In the genomic region with DNA sequence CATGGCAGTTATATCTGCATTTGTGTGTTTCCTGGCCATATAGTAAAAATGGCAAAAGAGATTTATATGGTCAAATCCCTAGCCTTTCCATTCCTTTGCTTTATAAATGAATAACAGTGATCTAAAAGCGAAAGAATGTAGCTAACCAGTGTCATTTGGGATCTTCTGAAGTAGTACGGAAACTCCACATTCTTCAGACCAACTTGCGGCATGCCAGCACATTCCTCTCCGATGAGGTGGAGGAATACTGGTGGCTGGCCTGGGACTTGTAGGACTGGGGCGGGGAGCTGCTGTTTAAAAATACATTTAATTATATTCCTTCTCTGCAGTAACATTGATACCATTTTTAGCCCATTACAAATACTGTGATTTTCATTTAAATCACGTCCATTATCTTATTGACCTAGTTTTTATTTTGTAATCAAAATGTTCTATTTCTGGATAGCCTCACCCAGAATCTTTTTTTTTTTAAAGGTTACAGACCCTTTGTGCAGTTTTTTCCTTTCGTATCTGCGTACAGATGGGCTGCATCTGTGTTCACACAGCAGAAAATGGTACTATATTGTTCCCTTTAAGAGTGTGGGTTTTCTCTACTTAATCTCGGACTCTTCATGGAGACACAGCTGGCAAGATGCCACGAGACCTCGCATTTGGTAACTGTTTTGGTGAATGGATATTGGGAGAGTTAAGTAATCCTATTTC, we compare ENCODE assay signal across 9 cellular contexts.
DNase-seq lines count a peak whose midpoint lies in the region; ATAC-seq and TF ChIP-seq lines count a peak whose summit lies in the region.
"Had no signal": no experiment of that assay in that cellular context is flagged by ENCODE, and none has a peak within 500 bp of the region (broad histone marks: within the 10 kb centered on the region; RNA-seq: fewer than 3 reads in every experiment).

No MANE protein-coding gene starts in this region.

- H3K36me3 ChIP-seq in psoas muscle (ENCODE audit: insufficient read depth in 1 of 2, low read depth in 1 of 2), result no peaks in the 10 kb centered on the region

- ATAC-seq in WTC11, result peak; percentile 98
- ATAC-seq in psoas muscle, result peak; percentile 73 to 79 (median 76)
- ATAC-seq in GM18520 (IDR thresholded peaks at IDR 0.05; ENCODE audit: unreplicated experiment), result no peak
- ATAC-seq in activated naive CD8-positive, alpha-beta T cell treated with anti-CD3 and anti-CD28 coated beads, Interleukin-2, amount 50 U/mL, for 24 hours, result no peak
- ATAC-seq in GM19351 (IDR thresholded peaks at IDR 0.05; ENCODE audit: unreplicated experiment), result no peak

- POLR2A ChIA-PET in WTC11 (lab: Charles Lee), result interaction anchor here (1.1 kb wide), 1 partner anchor 87 kb away, joined by 3 read pairs; no protein-coding TSS in a partner anchor

- peak overlapping the region; percentile 88 for H3K27ac ChIP-seq in psoas muscle

- H3K4me3 Mint-ChIP-seq in WTC11, result no peak overlapping the region
- H3K4me3 Mint-ChIP-seq in activated naive CD8-positive, alpha-beta T cell treated with anti-CD3 and anti-CD28 coated beads, Interleukin-2, amount 50 U/mL, for 24 hours, result no peak overlapping the region

- no peaks in the 10 kb centered on the region for H3K36me3 Mint-ChIP-seq in WTC11
- no peaks in the 10 kb centered on the region for H3K36me3 Mint-ChIP-seq in activated naive CD8-positive, alpha-beta T cell treated with anti-CD3 and anti-CD28 coated beads, Interleukin-2, amount 50 U/mL, for 24 hours (ENCODE audit: low read depth)

- peak overlapping the region; percentile 93 for H3K27ac Mint-ChIP-seq in WTC11
- no peak overlapping the region for H3K27ac Mint-ChIP-seq in activated naive CD8-positive, alpha-beta T cell treated with anti-CD3 and anti-CD28 coated beads, Interleukin-2, amount 50 U/mL, for 24 hours

- WGBS in psoas muscle, 3 donors, result 9 to 15% (median 12%) methylated on average over 11 of the region's 11 CpGs

- peaks cover 0 to 4% (median 0%) of the 10 kb centered on the region in 3 donors for H3K27me3 ChIP-seq in psoas muscle (ENCODE audit: insufficient read depth in 3 of 3, low read length in 2 of 3)

- peak overlapping the region; percentile 51 for H3K4me3 ChIP-seq in psoas muscle

- no peaks in the 10 kb centered on the region; the same call in 1 of the 2 replicates for H3K27me3 Mint-ChIP-seq in WTC11 (ENCODE audit: low read depth)
- H3K27me3 Mint-ChIP-seq in activated naive CD8-positive, alpha-beta T cell treated with anti-CD3 and anti-CD28 coated beads, Interleukin-2, amount 50 U/mL, for 24 hours, result peaks cover 21% of the 10 kb centered on the region

- H3K4me1 Mint-ChIP-seq in WTC11, result peaks cover 36% of the 10 kb centered on the region
- no peaks in the 10 kb centered on the region for H3K4me1 Mint-ChIP-seq in activated naive CD8-positive, alpha-beta T cell treated with anti-CD3 and anti-CD28 coated beads, Interleukin-2, amount 50 U/mL, for 24 hours

- H3K4me1 ChIP-seq in psoas muscle, result peaks cover 72% of the 10 kb centered on the region

- H3K9me3 Mint-ChIP-seq in WTC11, result no peaks in the 10 kb centered on the region
- no peaks in the 10 kb centered on the region for H3K9me3 Mint-ChIP-seq in activated naive CD8-positive, alpha-beta T cell treated with anti-CD3 and anti-CD28 coated beads, Interleukin-2, amount 50 U/mL, for 24 hours

- CTCF ChIA-PET in WTC11 (lab: Charles Lee), result interaction anchor here (0.9 to 1.0 kb wide), 3 partner anchors 9 to 86 kb away, joined by 3 read pairs; no protein-coding TSS in a partner anchor

- TF ChIP-seq CTCF in WTC11 (IDR thresholded peaks at IDR 0.05), result no peak
- no peak for TF ChIP-seq CTCF in psoas muscle (IDR thresholded peaks at IDR 0.05)

- intact Hi-C loops in cardiac septum (cut with DNase I), result loop anchor here (5.0 kb wide), 1 partner anchor 85 kb away; a partner anchor contains a TSS
- intact Hi-C loops in psoas muscle (cut with DNase I), result loop anchor here (2.0 to 5.0 kb wide), 2 partner anchors 34 to 85 kb away; a partner anchor contains a TSS

- peak; percentile 90 for DNase-seq in GM03348 (ENCODE audit: low spot score)
- DNase-seq in WTC11 (ENCODE audit: low spot score), result peak; percentile 59
- DNase-seq in cardiac septum (ENCODE audit: low spot score), result peak; percentile 89
- DNase-seq in psoas muscle, result peak; percentile 84 to 89
- no peak for DNase-seq in activated naive CD8-positive, alpha-beta T cell treated with anti-CD3 and anti-CD28 coated beads, Interleukin-2, amount 50 U/mL, for 24 hours
- DNase-seq in NCI-H1436 treated with DMSO at 0.1 percent for 48 hours (lab: John Stamatoyannopoulos, UW), result no peak
- DNase-seq: activated CD8-positive, alpha-beta memory T cell treated with anti-CD3 and anti-CD28 coated beads, Interleukin-2, amount 50 U/mL, for 4 hours had no signal

- H3K9me3 ChIP-seq in psoas muscle, result no peaks in the 10 kb centered on the region

TF ChIP-seq in WTC11, 78 proteins besides CTCF, POLR2A, EP300 and RAD21:
- TF ChIP-seq ZNF232 (CRISPR knock-in tag; IDR thresholded peaks at IDR 0.05) (no peak), GABPB1 (CRISPR knock-in tag; IDR thresholded peaks at IDR 0.05) (no peak), CBFB (CRISPR knock-in tag; IDR thresholded peaks at IDR 0.05; ENCODE audit: low read depth) (no peak)
- TF ChIP-seq, protein P1, sequence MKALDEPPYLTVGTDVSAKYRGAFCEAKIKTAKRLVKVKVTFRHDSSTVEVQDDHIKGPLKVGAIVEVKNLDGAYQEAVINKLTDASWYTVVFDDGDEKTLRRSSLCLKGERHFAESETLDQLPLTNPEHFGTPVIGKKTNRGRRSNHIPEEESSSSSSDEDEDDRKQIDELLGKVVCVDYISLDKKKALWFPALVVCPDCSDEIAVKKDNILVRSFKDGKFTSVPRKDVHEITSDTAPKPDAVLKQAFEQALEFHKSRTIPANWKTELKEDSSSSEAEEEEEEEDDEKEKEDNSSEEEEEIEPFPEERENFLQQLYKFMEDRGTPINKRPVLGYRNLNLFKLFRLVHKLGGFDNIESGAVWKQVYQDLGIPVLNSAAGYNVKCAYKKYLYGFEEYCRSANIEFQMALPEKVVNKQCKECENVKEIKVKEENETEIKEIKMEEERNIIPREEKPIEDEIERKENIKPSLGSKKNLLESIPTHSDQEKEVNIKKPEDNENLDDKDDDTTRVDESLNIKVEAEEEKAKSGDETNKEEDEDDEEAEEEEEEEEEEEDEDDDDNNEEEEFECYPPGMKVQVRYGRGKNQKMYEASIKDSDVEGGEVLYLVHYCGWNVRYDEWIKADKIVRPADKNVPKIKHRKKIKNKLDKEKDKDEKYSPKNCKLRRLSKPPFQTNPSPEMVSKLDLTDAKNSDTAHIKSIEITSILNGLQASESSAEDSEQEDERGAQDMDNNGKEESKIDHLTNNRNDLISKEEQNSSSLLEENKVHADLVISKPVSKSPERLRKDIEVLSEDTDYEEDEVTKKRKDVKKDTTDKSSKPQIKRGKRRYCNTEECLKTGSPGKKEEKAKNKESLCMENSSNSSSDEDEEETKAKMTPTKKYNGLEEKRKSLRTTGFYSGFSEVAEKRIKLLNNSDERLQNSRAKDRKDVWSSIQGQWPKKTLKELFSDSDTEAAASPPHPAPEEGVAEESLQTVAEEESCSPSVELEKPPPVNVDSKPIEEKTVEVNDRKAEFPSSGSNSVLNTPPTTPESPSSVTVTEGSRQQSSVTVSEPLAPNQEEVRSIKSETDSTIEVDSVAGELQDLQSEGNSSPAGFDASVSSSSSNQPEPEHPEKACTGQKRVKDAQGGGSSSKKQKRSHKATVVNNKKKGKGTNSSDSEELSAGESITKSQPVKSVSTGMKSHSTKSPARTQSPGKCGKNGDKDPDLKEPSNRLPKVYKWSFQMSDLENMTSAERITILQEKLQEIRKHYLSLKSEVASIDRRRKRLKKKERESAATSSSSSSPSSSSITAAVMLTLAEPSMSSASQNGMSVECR (CRISPR knock-in tag; IDR thresholded peaks at IDR 0.05; ENCODE audit: borderline replicate concordance), result no peak
- TF ChIP-seq, protein P2, sequence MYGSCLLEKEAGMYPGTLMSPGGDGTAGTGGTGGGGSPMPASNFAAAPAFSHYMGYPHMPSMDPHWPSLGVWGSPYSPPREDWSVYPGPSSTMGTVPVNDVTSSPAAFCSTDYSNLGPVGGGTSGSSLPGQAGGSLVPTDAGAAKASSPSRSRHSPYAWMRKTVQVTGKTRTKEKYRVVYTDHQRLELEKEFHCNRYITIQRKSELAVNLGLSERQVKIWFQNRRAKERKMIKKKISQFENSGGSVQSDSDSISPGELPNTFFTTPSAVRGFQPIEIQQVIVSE (CRISPR knock-in tag; IDR thresholded peaks at IDR 0.05; ENCODE audit: borderline replicate concordance), result no peak

Comparison
In these comparisons a context has a peak if more than half of its experiments do, and no peak if none do; other contexts are left out.
1. DNase-seq: peak in GM03348 (single experiment), WTC11 (single experiment), cardiac septum (single experiment) and psoas muscle (2 of 2); none in activated naive CD8-positive, alpha-beta T cell treated with anti-CD3 and anti-CD28 coated beads, Interleukin-2, amount 50 U/mL, for 24 hours (single experiment) and NCI-H1436 treated with DMSO at 0.1 percent for 48 hours (single experiment).
2. ATAC-seq: peak in WTC11 (single experiment) and psoas muscle (4 of 4); none in GM18520 (single experiment), activated naive CD8-positive, alpha-beta T cell treated with anti-CD3 and anti-CD28 coated beads, Interleukin-2, amount 50 U/mL, for 24 hours (single experiment) and GM19351 (single experiment).